ENCODE assay signal across 8 cellular contexts in the genomic region with DNA sequence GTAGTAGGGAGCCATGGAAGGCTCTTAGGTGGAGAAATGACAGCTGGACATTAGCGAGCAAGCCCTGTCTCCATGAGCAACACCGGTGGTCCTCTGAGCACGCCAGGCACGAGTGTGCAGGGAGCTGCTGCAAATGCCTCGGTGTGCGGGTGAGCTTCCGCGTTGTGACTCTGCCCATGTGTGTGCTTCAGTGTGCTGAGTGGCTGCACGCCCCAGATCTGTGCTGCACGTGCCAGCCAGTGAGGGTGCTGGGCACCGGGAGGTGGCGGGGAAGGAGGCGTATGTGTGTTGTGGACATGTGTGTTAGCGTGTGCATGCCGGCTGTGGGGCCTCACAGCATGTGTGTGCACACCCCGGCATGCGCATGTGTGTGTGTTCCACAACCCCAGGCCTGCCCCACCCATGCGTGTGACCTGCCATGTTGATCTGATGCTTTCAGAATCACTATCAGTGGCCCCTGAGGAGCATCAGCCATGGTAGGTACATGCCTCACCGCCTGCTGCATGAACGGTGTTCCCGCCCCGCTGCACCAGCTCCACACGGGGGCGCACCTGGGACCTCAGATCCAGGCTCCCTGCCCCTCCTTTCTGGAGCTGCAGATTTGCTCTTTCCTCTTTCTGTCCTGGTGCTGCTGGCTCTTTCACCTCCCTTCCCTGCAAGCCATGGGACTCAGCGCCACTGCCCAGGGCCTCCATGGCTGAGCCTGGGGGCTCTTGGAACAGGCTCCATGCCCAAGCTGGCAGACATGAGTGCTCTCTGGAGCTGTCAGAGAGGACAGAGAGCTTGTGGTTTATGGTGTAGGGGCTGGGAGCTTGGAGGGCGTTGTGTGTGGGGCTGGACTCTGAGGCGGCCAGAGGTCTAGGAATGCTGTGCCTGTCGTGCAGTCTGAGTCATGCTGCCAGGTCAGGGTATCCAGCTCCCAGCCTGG.
DNase-seq lines count a peak whose midpoint lies in the region; ATAC-seq and TF ChIP-seq lines count a peak whose summit lies in the region.

No MANE protein-coding gene starts in this region.

- peak overlapping the region; percentile 21 for H2BK15ac ChIP-seq in mesenchymal stem cell (ENCODE audit: low read depth, poor library complexity, severe bottlenecking)

- no peak overlapping the region for H3K9ac ChIP-seq in mesenchymal stem cell (ENCODE audit: low read length)

- H2AK5ac ChIP-seq in mesenchymal stem cell (ENCODE audit: low read length, severe bottlenecking), result no peak overlapping the region

- no peak overlapping the region for H3K23ac ChIP-seq in mesenchymal stem cell (ENCODE audit: low read length in 2 of 2)

- H2BK5ac ChIP-seq in mesenchymal stem cell (ENCODE audit: low read depth, low read length, poor library complexity, severe bottlenecking), result no peak overlapping the region

- no peak overlapping the region for H4K91ac ChIP-seq in mesenchymal stem cell (ENCODE audit: low read length)

- H3K79me1 ChIP-seq in mesenchymal stem cell (replicated peaks; ENCODE audit: low read length, poor library complexity, severe bottlenecking), result no peaks in the 10 kb centered on the region

- DNase-seq in BE2C (peak; percentile 80), H4 (ENCODE audit: low spot score) (peak; percentile 41), RPMI7951 (ENCODE audit: low read depth) (peak; percentile 70), body of pancreas (peak; percentile 63 to 85 (median 76)), mesenchymal stem cell (peak; percentile 72), epidermal melanocyte (ENCODE audit: insufficient read length, low spot score) (no peak), middle frontal gyrus (ENCODE audit: extremely low spot score, low spot score) (no peak)

- WGBS in body of pancreas, 2 donors, result 39 to 54% methylated on average over 22 to 28 of the region's 28 CpGs
- 72% methylated on average over 26 of the region's 28 CpGs for WGBS in mesenchymal stem cell

- no peaks in the 10 kb centered on the region for H3K9me3 ChIP-seq in BE2C
- H3K9me3 ChIP-seq in body of pancreas, result no peaks in the 10 kb centered on the region
- no peaks in the 10 kb centered on the region for H3K9me3 ChIP-seq in mesenchymal stem cell (ENCODE audit: control insufficient read depth, low read length)

- peak overlapping the region in 1 of 2 experiments; percentile 87 for H3K14ac ChIP-seq in mesenchymal stem cell (ENCODE audit: low read length in 2 of 2)

- H3K4ac ChIP-seq in mesenchymal stem cell (ENCODE audit: low read depth in 1 of 2, low read length in 2 of 2), result no peak overlapping the region

- H3K36me3 ChIP-seq in BE2C, result no peaks in the 10 kb centered on the region
- H3K36me3 ChIP-seq in body of pancreas (replicated peaks in 1 of 2; ENCODE audit: insufficient read depth in 1 of 2, low read depth in 2 of 2), result no peaks in the 10 kb centered on the region
- H3K36me3 ChIP-seq in mesenchymal stem cell (ENCODE audit: control insufficient read depth in 1 of 2, insufficient read depth in 2 of 2, low read depth in 1 of 2, low read length in 2 of 2), result no peaks in the 10 kb centered on the region

- H3K27me3 ChIP-seq in BE2C (no peaks in the 10 kb centered on the region), body of pancreas (no peaks in the 10 kb centered on the region), mesenchymal stem cell (ENCODE audit: control insufficient read depth in 1 of 2, insufficient read depth in 1 of 2, low read length in 2 of 2) (peaks cover 6 to 14% of the 10 kb centered on the region in 2 experiments)

- ATAC-seq in body of pancreas (no peak), HG02623 (IDR thresholded peaks at IDR 0.05; ENCODE audit: unreplicated experiment) (no peak)

- no peak for TF ChIP-seq POLR2A in body of pancreas (IDR thresholded peaks at IDR 0.05)

- TF ChIP-seq CTCF in BE2C (IDR thresholded peaks at IDR 0.05; ENCODE audit: low read depth, low read length) (peak; percentile 64), body of pancreas (IDR thresholded peaks at IDR 0.05) (peak; percentile 19 to 60 (median 45))

- no peak overlapping the region for H2BK120ac ChIP-seq in mesenchymal stem cell (ENCODE audit: low read depth, low read length)

- H3K4me1 ChIP-seq in BE2C (peaks cover 4% of the 10 kb centered on the region), body of pancreas (no peaks in the 10 kb centered on the region), mesenchymal stem cell (ENCODE audit: control insufficient read depth, insufficient read depth, low read depth, low read length) (peaks cover 12% of the 10 kb centered on the region)

- peak overlapping the region in 1 of 2 experiments; percentile 39 for H2BK12ac ChIP-seq in mesenchymal stem cell (ENCODE audit: low read length in 2 of 2)

- no peak overlapping the region for H4K8ac ChIP-seq in mesenchymal stem cell (ENCODE audit: low read length)

- intact Hi-C loops in body of pancreas (cut with DNase I), result no loop called here

- H3K4me2 ChIP-seq in mesenchymal stem cell (ENCODE audit: low read length, poor library complexity, severe bottlenecking), result no peak overlapping the region

- peak overlapping the region; percentile 29 for H2AFZ ChIP-seq in mesenchymal stem cell (ENCODE audit: low read depth, low read length)

- H3K4me3 ChIP-seq in BE2C (ENCODE audit: low read depth, low read length) (no peak overlapping the region), body of pancreas (no peak overlapping the region), mesenchymal stem cell (ENCODE audit: insufficient read depth in 1 of 2, low read depth in 1 of 2, low read length in 2 of 2) (no peak overlapping the region)

- H3K27ac ChIP-seq in body of pancreas (no peak overlapping the region), mesenchymal stem cell (ENCODE audit: low read length, poor library complexity, severe bottlenecking) (no peak overlapping the region)

- H3K18ac ChIP-seq in mesenchymal stem cell (ENCODE audit: low read depth in 1 of 2, low read length in 2 of 2), result peak overlapping the region; percentile 5 to 37

Comparison
In these comparisons a context has a peak if more than half of its experiments do, and no peak if none do; other contexts are left out.
1. DNase-seq: peak in BE2C (single experiment), H4 (single experiment), RPMI7951 (single experiment), body of pancreas (4 of 4) and mesenchymal stem cell (single experiment); none in epidermal melanocyte (single experiment) and middle frontal gyrus (single experiment).